In genomic region chr19:11505504-11506100, GRCh38 we compare ENCODE assay signal across 8 cellular contexts. TPM values are rescaled to one million over a fixed set of nuclear protein-coding genes. Genes with fewer than 3 reads are reported as not detected.
DNase-seq lines count a peak whose midpoint lies in the region; ATAC-seq and TF ChIP-seq lines count a peak whose summit lies in the region.

TSS of gene ZNF653 (minus strand) at chr19:11505839. CDS start at chr19:11505786, 53 bp downstream.

- H3K27ac ChIP-seq in ovary (peak within 1 kb of the TSS; percentile 74 to 91), thyroid gland (peak within 1 kb of the TSS; percentile 78 to 98 (median 87))

- TF ChIP-seq CTCF in GM10248 (IDR thresholded peaks at IDR 0.05; ENCODE audit: control extremely low read depth, extremely low read depth, low read depth, missing control alignments): no peak
- no peak for TF ChIP-seq CTCF in ovary (IDR thresholded peaks at IDR 0.05)
- no peak for TF ChIP-seq CTCF in thyroid gland (IDR thresholded peaks at IDR 0.05)

- 1% methylated on average over 54 to 65 of the region's 65 CpGs for WGBS in ovary, 3 donors
- WGBS in thyroid gland, 2 donors: 1% methylated on average over 13 of the region's 65 CpGs; no CpG with 5 or more reads in 1 of the 2 donors

- H3K36me3 ChIP-seq in ovary (no peaks in the 10 kb centered on the region), thyroid gland (no peaks in the 10 kb centered on the region)

- H3K9me3 Mint-ChIP-seq in activated naive CD4-positive, alpha-beta T cell treated with anti-CD3 and anti-CD28 coated beads, Interleukin-2, amount 50 U/mL, for 72 hours: no peaks in the 10 kb centered on the region

- TF ChIP-seq POLR2A in ovary (IDR thresholded peaks at IDR 0.05) (peak; percentile 25), thyroid gland (IDR thresholded peaks at IDR 0.05) (peak in 1 of 2 donors; percentile 40)

- ATAC-seq in HG02610 (IDR thresholded peaks at IDR 0.05; ENCODE audit: unreplicated experiment): peak; percentile 50
- ATAC-seq in activated naive CD4-positive, alpha-beta T cell treated with anti-CD3 and anti-CD28 coated beads, Interleukin-2, amount 50 U/mL, for 72 hours: peak; percentile 71 to 73

- H3K4me3 ChIP-seq in ovary: peak within 1 kb of the TSS; percentile 91
- H3K4me3 ChIP-seq in thyroid gland (replicated peaks in 1 of 3): peak within 1 kb of the TSS; percentile 40 to 98 (median 56)

- peak within 1 kb of the TSS; percentile 92 to 99 for H3K27ac Mint-ChIP-seq in activated naive CD4-positive, alpha-beta T cell treated with anti-CD3 and anti-CD28 coated beads, Interleukin-2, amount 50 U/mL, for 72 hours

- H3K4me1 ChIP-seq in ovary (ENCODE audit: insufficient read depth) (peaks cover 3% of the 10 kb centered on the region), thyroid gland (peaks cover 0 to 9% of the 10 kb centered on the region in 2 donors)

- H3K36me3 Mint-ChIP-seq in activated naive CD4-positive, alpha-beta T cell treated with anti-CD3 and anti-CD28 coated beads, Interleukin-2, amount 50 U/mL, for 72 hours: peaks cover 5 to 7% of the 10 kb centered on the region in 2 donors

- H3K27me3 ChIP-seq in ovary (no peaks in the 10 kb centered on the region), thyroid gland (no peaks in the 10 kb centered on the region)

- CTCF ChIA-PET in GM10248 (lab: Yijun Ruan, JAX): interaction anchor here (1.4 kb wide), 1 partner anchor 23 kb away, joined by 5 read pairs; no protein-coding TSS in a partner anchor

- H3K9me3 ChIP-seq in ovary: no peaks in the 10 kb centered on the region
- no peaks in the 10 kb centered on the region for H3K9me3 ChIP-seq in thyroid gland

- DNase-seq in GM10248 (ENCODE audit: extremely low spot score) (peak; percentile 97), NCI-H1092 treated with DMSO at 0.1 percent for 48 hours (lab: John Stamatoyannopoulos, UW) (peak; percentile 96), SKM-1 treated with dmso at 0.1 percent for 144 hours (lab: John Stamatoyannopoulos, UW; ENCODE audit: unreplicated experiment) (peak; percentile 91), head of caudate nucleus (peak; percentile 80 to 96 (median 90)), ovary (peak; percentile 94 to 97 (median 95)), thyroid gland (peak; percentile 89 to 95)
- peak; percentile 91 to 95 for DNase-seq in activated naive CD4-positive, alpha-beta T cell treated with anti-CD3 and anti-CD28 coated beads, Interleukin-2, amount 50 U/mL, for 72 hours (ENCODE audit: low spot score in 2 of 2)

- POLR2A ChIA-PET in GM10248 (lab: Yijun Ruan, JAX): no interaction called here

- no peak for TF ChIP-seq EP300 in ovary (IDR thresholded peaks at IDR 0.05)

- intact Hi-C loops in head of caudate nucleus (cut with DNase I): loop anchor here (5.0 kb wide), 1 partner anchor 52 kb away; the partner anchor contains the start of gene ELOF1
- intact Hi-C loops in ovary (cut with DNase I): no loop called here
- intact Hi-C loops in thyroid gland (cut with DNase I): no loop called here

RNA-seq across cellular contexts. Expression of gene ZNF653, which starts in this region (rescaled TPM):
- total RNA-seq in activated naive CD4-positive, alpha-beta T cell treated with anti-CD3 and anti-CD28 coated beads, Interleukin-2, amount 50 U/mL, for 72 hours: 10 to 100 TPM; 10.3 to 20.3 TPM
- total RNA-seq in ovary: 10 to 100 TPM in 6 of 7 donors, 1 to 10 TPM in 1; 7.7 to 16.8 (median 11.4) TPM
- 1 to 10 TPM; 2.9 to 9.5 TPM for polyA plus RNA-seq in ovary
- 10 to 100 TPM; 13.6 to 41.7 (median 14.2) TPM for total RNA-seq in thyroid gland

Comparison
In these comparisons a context has a peak if more than half of its experiments do, and no peak if none do; other contexts are left out.
1. Peak in every context shown above with its lines: DNase-seq, ATAC-seq, H3K4me3 ChIP-seq and H3K27ac ChIP-seq.